ENCODE assay signal across 21 cellular contexts in the genomic region with DNA sequence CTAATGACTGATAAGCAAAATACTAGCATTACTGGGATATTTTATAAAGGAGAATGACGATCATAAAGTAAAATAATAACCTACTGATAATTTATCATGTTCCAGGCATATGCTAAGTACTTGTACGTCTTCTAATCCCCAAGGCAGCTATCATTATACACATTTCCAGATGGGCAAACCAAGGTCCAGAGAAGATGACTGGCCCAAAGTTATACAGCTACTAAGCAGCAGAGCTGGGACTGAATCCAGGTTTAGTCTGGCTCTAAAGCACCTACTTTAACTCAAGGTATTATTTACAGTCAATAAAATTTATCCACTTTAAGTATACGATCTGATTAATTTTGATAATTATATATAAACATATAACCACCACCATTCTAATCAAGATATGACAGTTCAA.
"Had no signal": no experiment of that assay in that cellular context is flagged by ENCODE, and none has a peak within 500 bp of the region (broad histone marks: within the 10 kb centered on the region; RNA-seq: fewer than 3 reads in every experiment).

No MANE protein-coding gene starts in this region.

- ATAC-seq: activated naive CD8-positive, alpha-beta T cell treated with anti-CD3 and anti-CD28 coated beads, Interleukin-2, amount 50 U/mL, for 24 hours; gastrocnemius medialis; left ventricle myocardium superior; naive thymus-derived CD8-positive, alpha-beta T cell; stimulated activated naive CD8-positive, alpha-beta T cell treated with anti-CD3 and anti-CD28 coated beads, Interleukin-15, Interleukin-2, amounts not matched to agents 100 U/mL and 50 U/mL, for 24 hours had no signal

- H3K4me1 ChIP-seq: esophagus squamous epithelium, neural progenitor cell, sigmoid colon, tibial nerve had no signal

- H3K36me3 ChIP-seq: gastrocnemius medialis, neural progenitor cell had no signal

- H3K27ac ChIP-seq: esophagus squamous epithelium, gastrocnemius medialis, neural progenitor cell, sigmoid colon, tibial nerve had no signal

- H3K27me3 ChIP-seq: esophagus squamous epithelium, gastrocnemius medialis, neural progenitor cell, sigmoid colon, tibial nerve had no signal

- H3K9me3 ChIP-seq: gastrocnemius medialis had no signal

- H3K4me3 ChIP-seq: esophagus squamous epithelium, gastrocnemius medialis, neural progenitor cell, sigmoid colon, tibial nerve had no signal

- DNase-seq: activated CD4-positive, alpha-beta memory T cell treated with anti-CD3 and anti-CD28 coated beads, Interleukin-2, amount 10 ng/mL, durations not matched to agents 7 days and 5 days; activated CD4-positive, alpha-beta T cell treated with anti-CD3 and anti-CD28 coated beads, Interleukin-2, amount 10 ng/mL, durations not matched to agents 24 days and 14 days; activated gamma-delta T cell; activated naive CD4-positive, alpha-beta T cell treated with anti-CD3 and anti-CD28 coated beads, Interleukin-2, amount 50 U/mL, for 16 hours; activated naive CD8-positive, alpha-beta T cell treated with anti-CD3 and anti-CD28 coated beads, Interleukin-2, amount 50 U/mL, for 24 hours; cerebellar nuclear complex; cortex of kidney; endodermal cell; esophagus squamous epithelium; gastrocnemius medialis; head of caudate nucleus; hypothalamus; left ventricle myocardium superior; mammary epithelial cell; naive thymus-derived CD8-positive, alpha-beta T cell; retina; sigmoid colon; stimulated activated CD4-positive, alpha-beta T cell treated with anti-CD3 and anti-CD28 coated beads, Interleukin-4, amount 100 ng/mL, for 24 hours; stimulated activated naive CD8-positive, alpha-beta T cell treated with anti-CD3 and anti-CD28 coated beads, Interleukin-15, Interleukin-2, amounts not matched to agents 100 U/mL and 50 U/mL, for 24 hours had no signal
